In the genomic region with DNA sequence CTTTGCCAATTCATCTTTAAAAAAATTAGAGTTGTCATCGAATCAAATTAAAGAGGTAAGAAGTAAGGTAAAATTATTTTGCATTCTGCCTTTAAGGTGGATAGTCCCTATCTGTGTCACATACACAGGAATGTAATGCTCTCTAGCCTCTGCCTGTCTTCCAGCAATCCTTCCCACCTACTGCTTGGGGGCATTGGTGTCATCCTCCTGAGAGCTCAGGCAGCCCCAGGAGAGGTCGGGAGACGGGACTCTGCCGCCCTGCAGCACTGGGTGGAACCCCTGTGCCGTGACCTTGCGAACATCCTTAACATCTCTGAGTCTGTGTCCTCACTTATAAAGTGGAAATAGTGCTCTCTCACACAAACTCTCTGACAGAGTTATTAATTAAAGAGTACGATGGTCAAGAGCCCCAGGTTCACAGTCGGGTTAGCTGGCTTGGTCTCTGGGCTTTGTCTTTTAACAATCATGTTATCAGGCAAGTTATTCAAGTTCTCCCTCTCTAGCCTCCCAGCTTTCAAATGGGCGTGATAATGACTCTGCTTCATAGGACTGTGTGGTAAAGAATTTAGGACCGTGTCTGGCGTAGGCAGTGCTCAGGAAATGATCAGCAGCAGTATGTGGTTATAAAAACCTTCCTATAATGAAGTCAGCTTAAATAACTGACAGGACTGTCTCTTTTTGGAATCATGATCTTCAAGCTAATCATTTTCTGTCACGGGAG, we compare ENCODE assay signal across 20 cellular contexts. TPM values are rescaled to one million over a fixed set of nuclear protein-coding genes. Genes with fewer than 3 reads are reported as not detected.
DNase-seq lines count a peak whose midpoint lies in the region; FAIRE-seq and TF ChIP-seq lines count a peak whose summit lies in the region.
"Had no signal": no experiment of that assay in that cellular context is flagged by ENCODE, and none has a peak within 500 bp of the region (broad histone marks: within the 10 kb centered on the region; RNA-seq: fewer than 3 reads in every experiment).

No MANE protein-coding gene starts in this region.

- H3K27ac ChIP-seq in H9 (ENCODE audit: insufficient read length, low read depth, low read length) (no peak overlapping the region), iPS-20b (ENCODE audit: low read length) (no peak overlapping the region), trophoblast cell (ENCODE audit: low read depth, low read length) (peak overlapping the region; percentile 24), RWPE1 (no peak overlapping the region)
- H3K27ac ChIP-seq: heart left ventricle, left ventricle myocardium inferior, SJCRH30 had no signal

- H3K4ac ChIP-seq in H9 (ENCODE audit: low read depth, low read length) (no peak overlapping the region), trophoblast cell (ENCODE audit: low read depth, low read length) (no peak overlapping the region)

- H3K23me2 ChIP-seq in H9 (ENCODE audit: insufficient read length, low read depth, low read length, poor library complexity, severe bottlenecking), result no peaks in the 10 kb centered on the region

- peak; percentile 94 for FAIRE-seq in TTC549 (lab: Jason Lieb, UNC)
- FAIRE-seq: endothelial cell of umbilical vein had no signal

- H3K4me1 ChIP-seq in H9 (ENCODE audit: insufficient read depth, low read length) (peaks cover 4% of the 10 kb centered on the region; the same call in 1 of the 2 replicates), iPS-20b (ENCODE audit: insufficient read depth, low read length) (peaks cover 20% of the 10 kb centered on the region), trophoblast cell (ENCODE audit: control insufficient read depth in 1 of 2, insufficient read depth in 2 of 2, low read length in 2 of 2) (peaks cover 6 to 8% of the 10 kb centered on the region in 2 experiments)
- H3K4me1 ChIP-seq: BE2C, left ventricle myocardium inferior, SJCRH30 had no signal

- no peak overlapping the region for H4K12ac ChIP-seq in trophoblast cell (ENCODE audit: low read depth, low read length)

- H2AK5ac ChIP-seq in H9 (ENCODE audit: insufficient read length, low read length) (no peak overlapping the region), trophoblast cell (ENCODE audit: low read length) (no peak overlapping the region)

- H3T11ph ChIP-seq in H9 (ENCODE audit: low read length), result no peak overlapping the region

- H3K79me1 ChIP-seq in H9 (ENCODE audit: insufficient read depth, low read depth, low read length, poor library complexity, severe bottlenecking), result no peaks in the 10 kb centered on the region
- H3K79me1 ChIP-seq in trophoblast cell (ENCODE audit: low read length), result peaks cover 3% of the 10 kb centered on the region

- no CpG with 5 or more reads among the region's 12 CpGs for WGBS in H9 (ENCODE audit: extremely low coverage, insufficient read length, low lambda C conversion rate)
- WGBS in trophoblast cell (ENCODE audit: extremely low coverage, insufficient coverage, insufficient read length), result no CpG with 5 or more reads among the region's 12 CpGs

- no peak for TF ChIP-seq CTCF in H9 (conservative IDR thresholded peaks at IDR 0.05)
- no peak for TF ChIP-seq CTCF in RWPE1 (conservative IDR thresholded peaks at IDR 0.05; ENCODE audit: low read depth)

- H4K8ac ChIP-seq in H9 (replicated peaks; ENCODE audit: insufficient read length, low read depth, low read length) (no peak overlapping the region), trophoblast cell (ENCODE audit: low read depth, low read length) (peak overlapping the region; percentile 35)

- H3K4me3 ChIP-seq in iPS-20b (ENCODE audit: low read length) (peak overlapping the region; percentile 46), trophoblast cell (ENCODE audit: low read depth, low read length) (no peak overlapping the region)
- H3K4me3 ChIP-seq: heart left ventricle, left ventricle myocardium inferior, SJCRH30 had no signal

- no peak overlapping the region for H3K18ac ChIP-seq in H9 (ENCODE audit: insufficient read length, low read depth, low read length)
- H3K18ac ChIP-seq in trophoblast cell (ENCODE audit: low read length), result no peak overlapping the region

- no peaks in the 10 kb centered on the region for H4K20me1 ChIP-seq in H9 (ENCODE audit: control insufficient read depth, insufficient read depth, insufficient read length)

- H3K27ac Mint-ChIP-seq in H9, result peak overlapping the region in 2 of 3 experiments; percentile 25; a peak in 3 of 7 replicates
- H3K27ac Mint-ChIP-seq: IgD-negative memory B cell; stimulated activated memory B cell treated with anti-CD40 and anti-IgM and Interleukin-4, amounts not matched to agents 10 μg/mL and 1 μg/mL and 100 μg/mL, for 72 hours had no signal

- peak overlapping the region in 1 of 2 experiments; percentile 28; a peak in 1 of 5 replicates for H3K4me3 Mint-ChIP-seq in H9
- H3K4me3 Mint-ChIP-seq: IgD-negative memory B cell; naive B cell; stimulated activated memory B cell treated with anti-CD40 and anti-IgM and Interleukin-4, amounts not matched to agents 10 μg/mL and 1 μg/mL and 100 μg/mL, for 72 hours had no signal

- H3K23ac ChIP-seq in H9 (ENCODE audit: insufficient read length, low read depth, low read length) (no peak overlapping the region), trophoblast cell (ENCODE audit: low read length) (no peak overlapping the region)

- no peak overlapping the region for H3K14ac ChIP-seq in H9 (ENCODE audit: insufficient read depth, low read length)
- no peak overlapping the region for H3K14ac ChIP-seq in trophoblast cell (ENCODE audit: low read length)

- H3K4me1 Mint-ChIP-seq in H9, result peaks cover 29 to 39% of the 10 kb centered on the region in 2 experiments
- H3K4me1 Mint-ChIP-seq: IgD-negative memory B cell; naive B cell; stimulated activated memory B cell treated with anti-CD40 and anti-IgM and Interleukin-4, amounts not matched to agents 10 μg/mL and 1 μg/mL and 100 μg/mL, for 72 hours had no signal

- H2BK120ac ChIP-seq in H9 (ENCODE audit: low read depth, low read length, poor library complexity, severe bottlenecking), result no peak overlapping the region
- no peak overlapping the region for H2BK120ac ChIP-seq in trophoblast cell (ENCODE audit: insufficient read depth, low read length, poor library complexity)

- no peaks in the 10 kb centered on the region for H3K79me2 ChIP-seq in H9 (ENCODE audit: insufficient read depth, low read length)
- no peaks in the 10 kb centered on the region for H3K79me2 ChIP-seq in trophoblast cell (ENCODE audit: control insufficient read depth, insufficient read depth, low read length, poor library complexity)

- H3K4me2 ChIP-seq in H9 (ENCODE audit: insufficient read depth, insufficient read length, low read length) (peak overlapping the region; percentile 5), trophoblast cell (ENCODE audit: low read length) (peak overlapping the region; percentile 55)

- H2BK15ac ChIP-seq in H9 (ENCODE audit: low read depth, low read length), result no peak overlapping the region

- H3K9me3 ChIP-seq in H9 (ENCODE audit: control insufficient read depth, low read depth, low read length) (no peaks in the 10 kb centered on the region), iPS-20b (ENCODE audit: insufficient read depth, low read depth, low read length) (no peaks in the 10 kb centered on the region), trophoblast cell (ENCODE audit: insufficient read depth, low read depth, low read length) (peaks cover 2% of the 10 kb centered on the region)
- H3K9me3 ChIP-seq: BE2C, heart left ventricle, left ventricle myocardium inferior, SJCRH30 had no signal

- H3K36me3 ChIP-seq in iPS-20b (ENCODE audit: insufficient read depth, low read depth, low read length), result no peaks in the 10 kb centered on the region
- H3K36me3 ChIP-seq in trophoblast cell (ENCODE audit: control insufficient read depth in 1 of 2, insufficient read depth in 2 of 2, low read length in 2 of 2), result no peaks in the 10 kb centered on the region
- H3K36me3 ChIP-seq: BE2C, SJCRH30 had no signal

- peaks cover 0 to 16% (median 2%) of the 10 kb centered on the region in 3 experiments; a peak in 3 of 7 replicates for H3K36me3 Mint-ChIP-seq in H9 (ENCODE audit: insufficient read depth in 1 of 3, low read depth in 3 of 3)
- H3K36me3 Mint-ChIP-seq: IgD-negative memory B cell; naive B cell; stimulated activated memory B cell treated with anti-CD40 and anti-IgM and Interleukin-4, amounts not matched to agents 10 μg/mL and 1 μg/mL and 100 μg/mL, for 72 hours had no signal

- peaks cover 2% of the 10 kb centered on the region; the same call in 1 of the 2 replicates for H3K27me3 Mint-ChIP-seq in H9 (ENCODE audit: low read depth)

- H2BK12ac ChIP-seq in H9 (ENCODE audit: insufficient read length, low read depth, low read length), result no peak overlapping the region
- H2BK12ac ChIP-seq in trophoblast cell (ENCODE audit: low read length), result no peak overlapping the region

- H2AFZ ChIP-seq in H9 (ENCODE audit: low read length), result peak overlapping the region; percentile 66
- H2AFZ ChIP-seq in trophoblast cell (ENCODE audit: insufficient read depth, low read length, poor library complexity), result peak overlapping the region; percentile 50

- no peak overlapping the region for H2BK5ac ChIP-seq in H9 (ENCODE audit: insufficient read length, low read length)
- peak overlapping the region; percentile 6 for H2BK5ac ChIP-seq in trophoblast cell (ENCODE audit: low read depth, low read length, poor library complexity)

- no peak overlapping the region for H4K5ac ChIP-seq in H9 (ENCODE audit: insufficient read length, low read depth, low read length)

- no peak overlapping the region for H4K91ac ChIP-seq in H9 (ENCODE audit: insufficient read length, low read depth, low read length)
- no peak overlapping the region for H4K91ac ChIP-seq in trophoblast cell (ENCODE audit: low read depth, low read length)

- no peak overlapping the region for H3K9ac ChIP-seq in H9 (ENCODE audit: extremely low read depth, insufficient read length, low read length)
- peak overlapping the region; percentile 35 for H3K9ac ChIP-seq in iPS-20b (ENCODE audit: low read depth, low read length)
- H3K9ac ChIP-seq in trophoblast cell (ENCODE audit: low read length), result no peak overlapping the region

- CTCF ChIA-PET in RWPE1 (lab: Yijun Ruan, JAX), result no interaction called here

- POLR2A ChIA-PET in RWPE1 (lab: Yijun Ruan, JAX; ENCODE audit: low non-redundant PET), result no interaction called here

- no peak overlapping the region for H2BK20ac ChIP-seq in H9 (ENCODE audit: low read depth, low read length, poor library complexity, severe bottlenecking)

- peak; percentile 62 for DNase-seq in H9
- peak; percentile 88 to 91 for DNase-seq in trophoblast cell
- no peak for DNase-seq in NCI-H146 (lab: John Stamatoyannopoulos, UW)
- no peak for DNase-seq in GM03348 (ENCODE audit: low spot score)
- no peak for DNase-seq in RWPE1 (ENCODE audit: low spot score)
- DNase-seq: activated T-cell treated with anti-CD3 and anti-CD28 coated beads, Interleukin-2, amount 50 U/mL, for 1 hour; BE2C; cerebellar nuclear complex; DMS53; heart left ventricle; left ventricle myocardium inferior; naive B cell; NCI-H1092 treated with DMSO at 0.1 percent for 48 hours; NCI-H226; SJCRH30 had no signal

- H3K56ac ChIP-seq in H9 (ENCODE audit: insufficient read length, low read depth, low read length), result no peak overlapping the region

- peaks cover 0 to 2% of the 10 kb centered on the region in 2 experiments; a peak in 2 of 5 replicates for H3K9me3 Mint-ChIP-seq in H9
- H3K9me3 Mint-ChIP-seq: IgD-negative memory B cell; naive B cell; stimulated activated memory B cell treated with anti-CD40 and anti-IgM and Interleukin-4, amounts not matched to agents 10 μg/mL and 1 μg/mL and 100 μg/mL, for 72 hours had no signal

- H3K27me3 ChIP-seq in H9 (ENCODE audit: insufficient read depth, low read length) (no peaks in the 10 kb centered on the region), iPS-20b (ENCODE audit: insufficient read depth, low read length) (no peaks in the 10 kb centered on the region), trophoblast cell (ENCODE audit: insufficient read depth, low read length) (no peaks in the 10 kb centered on the region)
- H3K27me3 ChIP-seq: heart left ventricle, SJCRH30 had no signal

RNA-seq across cellular contexts. Expression of a gene that starts 10.2 kb away (rescaled TPM):
- total RNA-seq in H9 (2021), result 0.92 and 0.97 TPM in 2 replicates
- 1.3 and 1.8 TPM in 2 replicates for polyA plus RNA-seq in trophoblast cell (2013)
- total RNA-seq: SJCRH30 had no signal
- polyA plus RNA-seq: IgD-negative memory B cell had no signal

RNA-seq across cellular contexts. Expression of a gene that starts 25.4 kb away (rescaled TPM):
- 5.9 and 6.6 TPM in 2 replicates for total RNA-seq in H9 (2021)
- polyA plus RNA-seq in trophoblast cell (2013), result 4.7 and 5.0 TPM in 2 replicates
- polyA plus RNA-seq: IgD-negative memory B cell had no signal

Comparison
In these comparisons a context has a peak if more than half of its experiments do, and no peak if none do; other contexts are left out.
1. DNase-seq: peak in H9 (single experiment) and trophoblast cell (2 of 2); none in NCI-H146 (single experiment), GM03348 (single experiment) and RWPE1 (single experiment).